Comparison of ENCODE assay signal across 1 cellular context in genomic region chr7:139044813-139045794, GRCh38.
TF ChIP-seq lines count a peak whose summit lies in the region.

No MANE protein-coding gene starts in this region.

TF ChIP-seq in K562, 482 proteins besides CTCF, POLR2A, EP300 and RAD21 (continued from another document and continues in another):
- TF ChIP-seq, protein P1, sequence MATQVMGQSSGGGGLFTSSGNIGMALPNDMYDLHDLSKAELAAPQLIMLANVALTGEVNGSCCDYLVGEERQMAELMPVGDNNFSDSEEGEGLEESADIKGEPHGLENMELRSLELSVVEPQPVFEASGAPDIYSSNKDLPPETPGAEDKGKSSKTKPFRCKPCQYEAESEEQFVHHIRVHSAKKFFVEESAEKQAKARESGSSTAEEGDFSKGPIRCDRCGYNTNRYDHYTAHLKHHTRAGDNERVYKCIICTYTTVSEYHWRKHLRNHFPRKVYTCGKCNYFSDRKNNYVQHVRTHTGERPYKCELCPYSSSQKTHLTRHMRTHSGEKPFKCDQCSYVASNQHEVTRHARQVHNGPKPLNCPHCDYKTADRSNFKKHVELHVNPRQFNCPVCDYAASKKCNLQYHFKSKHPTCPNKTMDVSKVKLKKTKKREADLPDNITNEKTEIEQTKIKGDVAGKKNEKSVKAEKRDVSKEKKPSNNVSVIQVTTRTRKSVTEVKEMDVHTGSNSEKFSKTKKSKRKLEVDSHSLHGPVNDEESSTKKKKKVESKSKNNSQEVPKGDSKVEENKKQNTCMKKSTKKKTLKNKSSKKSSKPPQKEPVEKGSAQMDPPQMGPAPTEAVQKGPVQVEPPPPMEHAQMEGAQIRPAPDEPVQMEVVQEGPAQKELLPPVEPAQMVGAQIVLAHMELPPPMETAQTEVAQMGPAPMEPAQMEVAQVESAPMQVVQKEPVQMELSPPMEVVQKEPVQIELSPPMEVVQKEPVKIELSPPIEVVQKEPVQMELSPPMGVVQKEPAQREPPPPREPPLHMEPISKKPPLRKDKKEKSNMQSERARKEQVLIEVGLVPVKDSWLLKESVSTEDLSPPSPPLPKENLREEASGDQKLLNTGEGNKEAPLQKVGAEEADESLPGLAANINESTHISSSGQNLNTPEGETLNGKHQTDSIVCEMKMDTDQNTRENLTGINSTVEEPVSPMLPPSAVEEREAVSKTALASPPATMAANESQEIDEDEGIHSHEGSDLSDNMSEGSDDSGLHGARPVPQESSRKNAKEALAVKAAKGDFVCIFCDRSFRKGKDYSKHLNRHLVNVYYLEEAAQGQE (CRISPR knock-in tag; IDR thresholded peaks at IDR 0.05; ENCODE audit: low read depth) = peak; percentile 3; the same call in 1 of the 2 replicates
- TF ChIP-seq, protein P2, sequence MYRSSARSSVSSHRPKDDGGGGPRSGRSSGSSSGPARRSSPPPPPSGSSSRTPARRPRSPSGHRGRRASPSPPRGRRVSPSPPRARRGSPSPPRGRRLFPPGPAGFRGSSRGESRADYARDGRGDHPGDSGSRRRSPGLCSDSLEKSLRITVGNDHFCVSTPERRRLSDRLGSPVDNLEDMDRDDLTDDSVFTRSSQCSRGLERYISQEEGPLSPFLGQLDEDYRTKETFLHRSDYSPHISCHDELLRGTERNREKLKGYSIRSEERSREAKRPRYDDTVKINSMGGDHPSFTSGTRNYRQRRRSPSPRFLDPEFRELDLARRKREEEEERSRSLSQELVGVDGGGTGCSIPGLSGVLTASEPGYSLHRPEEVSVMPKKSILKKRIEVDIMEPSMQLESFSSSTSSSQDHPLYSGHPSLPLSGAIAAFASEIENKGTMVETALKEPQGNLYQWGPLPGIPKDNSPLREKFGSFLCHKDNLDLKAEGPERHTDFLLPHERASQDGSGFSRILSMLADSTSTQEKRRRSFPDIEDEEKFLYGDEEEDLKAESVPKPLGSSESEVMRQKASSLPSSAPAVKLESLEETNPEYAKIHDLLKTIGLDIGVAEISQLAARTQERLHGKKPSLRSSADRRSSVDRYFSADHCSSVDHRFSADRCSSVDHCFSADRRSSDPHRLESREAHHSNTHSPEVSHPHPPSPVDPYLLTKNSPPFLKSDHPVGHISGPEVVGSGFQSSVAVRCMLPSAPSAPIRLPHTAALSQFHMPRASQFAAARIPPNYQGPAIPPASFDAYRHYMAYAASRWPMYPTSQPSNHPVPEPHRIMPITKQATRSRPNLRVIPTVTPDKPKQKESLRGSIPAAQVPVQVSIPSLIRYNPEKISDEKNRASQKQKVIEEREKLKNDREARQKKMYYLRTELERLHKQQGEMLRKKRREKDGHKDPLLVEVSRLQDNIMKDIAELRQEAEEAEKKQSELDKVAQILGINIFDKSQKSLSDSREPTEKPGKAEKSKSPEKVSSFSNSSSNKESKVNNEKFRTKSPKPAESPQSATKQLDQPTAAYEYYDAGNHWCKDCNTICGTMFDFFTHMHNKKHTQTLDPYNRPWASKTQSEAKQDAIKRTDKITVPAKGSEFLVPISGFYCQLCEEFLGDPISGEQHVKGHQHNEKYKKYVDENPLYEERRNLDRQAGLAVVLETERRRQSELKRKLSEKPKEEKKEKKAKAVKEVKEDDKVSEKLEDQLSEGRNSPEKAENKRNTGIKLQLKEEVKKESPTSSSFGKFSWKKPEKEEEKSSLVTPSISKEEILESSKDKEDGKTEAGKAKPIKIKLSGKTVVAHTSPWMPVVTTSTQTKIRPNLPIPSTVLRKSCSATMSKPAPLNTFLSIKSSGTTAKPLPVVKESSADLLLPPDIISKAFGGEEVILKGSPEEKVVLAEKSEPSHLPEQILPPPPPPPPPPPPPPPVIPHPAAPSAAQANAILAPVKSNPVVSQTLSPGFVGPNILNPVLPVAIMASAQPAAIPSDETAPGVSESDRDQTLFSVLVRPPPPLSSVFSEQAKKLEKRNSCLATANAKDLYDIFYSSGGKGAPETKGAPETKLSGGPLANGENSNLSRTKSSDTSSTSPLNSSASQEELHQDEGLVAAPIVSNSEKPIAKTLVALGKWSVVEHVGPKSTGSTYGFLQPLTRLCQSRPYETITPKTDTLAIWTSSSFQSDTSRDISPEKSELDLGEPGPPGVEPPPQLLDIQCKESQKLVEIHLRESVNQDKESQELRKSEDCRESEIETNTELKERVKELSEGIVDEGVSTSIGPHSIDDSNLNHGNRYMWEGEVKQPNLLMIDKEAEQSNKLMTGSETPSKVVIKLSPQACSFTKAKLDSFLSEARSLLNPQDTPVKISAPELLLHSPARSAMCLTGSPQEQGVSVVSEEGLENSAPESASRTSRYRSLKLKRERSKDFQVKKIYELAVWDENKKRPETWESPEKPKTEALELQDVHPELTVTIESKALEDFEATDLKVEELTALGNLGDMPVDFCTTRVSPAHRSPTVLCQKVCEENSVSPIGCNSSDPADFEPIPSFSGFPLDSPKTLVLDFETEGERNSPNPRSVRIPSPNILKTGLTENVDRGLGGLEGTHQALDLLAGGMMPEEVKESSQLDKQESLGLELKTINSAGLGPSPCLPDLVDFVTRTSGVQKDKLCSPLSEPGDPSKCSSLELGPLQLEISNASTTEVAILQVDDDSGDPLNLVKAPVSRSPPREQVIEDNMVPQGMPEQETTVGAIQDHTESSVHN (IDR thresholded peaks at IDR 0.05; ENCODE audit: borderline replicate concordance in 1 of 2, low read depth in 1 of 2) = no peak
- TF ChIP-seq GABPA (tag; conservative IDR thresholded peaks at IDR 0.05; ENCODE audit: low read depth) (0 out of 2 replicates have a peak, but pooled peaks have one; percentile 2), TARDBP (IDR thresholded peaks at IDR 0.05) (no peak), CHD2 (IDR thresholded peaks at IDR 0.05; ENCODE audit: low read depth, low read length) (no peak), SPI1 (IDR thresholded peaks at IDR 0.05; ENCODE audit: borderline replicate concordance, low read depth, low read length) (peak; percentile 22; the same call in 1 of the 2 replicates), MAFF (IDR thresholded peaks at IDR 0.05; ENCODE audit: low read length) (0 out of 2 replicates have a peak, but pooled peaks have one; percentile 18), BCL6 (CRISPR knock-in tag; IDR thresholded peaks at IDR 0.05) (no peak), DPF2 (IDR thresholded peaks at IDR 0.05) (peak; percentile 28; the same call in 1 of the 2 replicates), SUPT5H (IDR thresholded peaks at IDR 0.05) (0 out of 2 replicates have a peak, but pooled peaks have one; percentile 20), SP1 (CRISPR knock-in tag; IDR thresholded peaks at IDR 0.05) (0 out of 2 replicates have a peak, but pooled peaks have one; percentile 19), MCM7 (IDR thresholded peaks at IDR 0.05) (no peak), TGIF2 (CRISPR knock-in tag; IDR thresholded peaks at IDR 0.05) (no peak), ZNF311 (CRISPR knock-in tag; IDR thresholded peaks at IDR 0.05) (no peak), UBTF (IDR thresholded peaks at IDR 0.05; ENCODE audit: borderline replicate concordance in 1 of 2, low read depth in 2 of 2, low read length in 2 of 2) (no peak), BCLAF1 (IDR thresholded peaks at IDR 0.05; ENCODE audit: borderline replicate concordance in 1 of 2, control insufficient read depth in 1 of 2, low read depth in 2 of 2, low read length in 1 of 2) (0 out of 4 replicates have a peak, but pooled peaks of 1 of the 2 experiments have one; percentile 34), ATF7 (IDR thresholded peaks at IDR 0.05) (peak; percentile 52), ZNF224 (CRISPR knock-in tag; IDR thresholded peaks at IDR 0.05) (no peak), LEF1 (IDR thresholded peaks at IDR 0.05) (peak; percentile 17; the same call in 1 of the 2 replicates), ETV1 (tag; conservative IDR thresholded peaks at IDR 0.05; ENCODE audit: low read depth) (0 out of 2 replicates have a peak, but pooled peaks have one; percentile 10), ZNF551 (CRISPR knock-in tag; IDR thresholded peaks at IDR 0.05) (0 out of 2 replicates have a peak, but pooled peaks have one; percentile 10), KAT7 (CRISPR knock-in tag; IDR thresholded peaks at IDR 0.05; ENCODE audit: borderline replicate concordance) (peak; percentile 14; the same call in 1 of the 2 replicates), CXXC5 (CRISPR knock-in tag; IDR thresholded peaks at IDR 0.05) (0 out of 2 replicates have a peak, but pooled peaks have one; percentile 7), NBN (IDR thresholded peaks at IDR 0.05; ENCODE audit: low read depth) (no peak), FUS (optimal IDR thresholded peaks at IDR 0.05; ENCODE audit: low read depth, low read length) (no peak), PML (IDR thresholded peaks at IDR 0.05; ENCODE audit: low read length) (0 out of 2 replicates have a peak, but pooled peaks have one; percentile 7), L3MBTL2 (IDR thresholded peaks at IDR 0.05) (peak; percentile 28; the same call in 1 of the 2 replicates), HLTF (IDR thresholded peaks at IDR 0.05) (no peak)
- TF ChIP-seq, protein P3, sequence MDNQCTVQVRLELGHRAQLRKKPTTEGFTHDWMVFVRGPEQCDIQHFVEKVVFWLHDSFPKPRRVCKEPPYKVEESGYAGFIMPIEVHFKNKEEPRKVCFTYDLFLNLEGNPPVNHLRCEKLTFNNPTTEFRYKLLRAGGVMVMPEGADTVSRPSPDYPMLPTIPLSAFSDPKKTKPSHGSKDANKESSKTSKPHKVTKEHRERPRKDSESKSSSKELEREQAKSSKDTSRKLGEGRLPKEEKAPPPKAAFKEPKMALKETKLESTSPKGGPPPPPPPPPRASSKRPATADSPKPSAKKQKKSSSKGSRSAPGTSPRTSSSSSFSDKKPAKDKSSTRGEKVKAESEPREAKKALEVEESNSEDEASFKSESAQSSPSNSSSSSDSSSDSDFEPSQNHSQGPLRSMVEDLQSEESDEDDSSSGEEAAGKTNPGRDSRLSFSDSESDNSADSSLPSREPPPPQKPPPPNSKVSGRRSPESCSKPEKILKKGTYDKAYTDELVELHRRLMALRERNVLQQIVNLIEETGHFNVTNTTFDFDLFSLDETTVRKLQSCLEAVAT (IDR thresholded peaks at IDR 0.05) = peak in 1 of 2 experiments; percentile 19; a peak in 1 of 4 replicates
- TF ChIP-seq, protein P4, sequence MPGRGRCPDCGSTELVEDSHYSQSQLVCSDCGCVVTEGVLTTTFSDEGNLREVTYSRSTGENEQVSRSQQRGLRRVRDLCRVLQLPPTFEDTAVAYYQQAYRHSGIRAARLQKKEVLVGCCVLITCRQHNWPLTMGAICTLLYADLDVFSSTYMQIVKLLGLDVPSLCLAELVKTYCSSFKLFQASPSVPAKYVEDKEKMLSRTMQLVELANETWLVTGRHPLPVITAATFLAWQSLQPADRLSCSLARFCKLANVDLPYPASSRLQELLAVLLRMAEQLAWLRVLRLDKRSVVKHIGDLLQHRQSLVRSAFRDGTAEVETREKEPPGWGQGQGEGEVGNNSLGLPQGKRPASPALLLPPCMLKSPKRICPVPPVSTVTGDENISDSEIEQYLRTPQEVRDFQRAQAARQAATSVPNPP (IDR thresholded peaks at IDR 0.05; ENCODE audit: borderline replicate concordance, insufficient read depth, insufficient read length) = no peak
- TF ChIP-seq, protein P5, sequence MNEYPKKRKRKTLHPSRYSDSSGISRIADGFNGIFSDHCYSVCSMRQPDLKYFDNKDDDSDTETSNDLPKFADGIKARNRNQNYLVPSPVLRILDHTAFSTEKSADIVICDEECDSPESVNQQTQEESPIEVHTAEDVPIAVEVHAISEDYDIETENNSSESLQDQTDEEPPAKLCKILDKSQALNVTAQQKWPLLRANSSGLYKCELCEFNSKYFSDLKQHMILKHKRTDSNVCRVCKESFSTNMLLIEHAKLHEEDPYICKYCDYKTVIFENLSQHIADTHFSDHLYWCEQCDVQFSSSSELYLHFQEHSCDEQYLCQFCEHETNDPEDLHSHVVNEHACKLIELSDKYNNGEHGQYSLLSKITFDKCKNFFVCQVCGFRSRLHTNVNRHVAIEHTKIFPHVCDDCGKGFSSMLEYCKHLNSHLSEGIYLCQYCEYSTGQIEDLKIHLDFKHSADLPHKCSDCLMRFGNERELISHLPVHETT (CRISPR knock-in tag; conservative IDR thresholded peaks at IDR 0.05 in 1 of 2, IDR thresholded peaks at IDR 0.05 in 1 of 2) = peak in 1 of 2 experiments; percentile 50; a peak in 1 of 4 replicates
